Comparison of ENCODE assay signal across 9 cellular contexts in the genomic region with DNA sequence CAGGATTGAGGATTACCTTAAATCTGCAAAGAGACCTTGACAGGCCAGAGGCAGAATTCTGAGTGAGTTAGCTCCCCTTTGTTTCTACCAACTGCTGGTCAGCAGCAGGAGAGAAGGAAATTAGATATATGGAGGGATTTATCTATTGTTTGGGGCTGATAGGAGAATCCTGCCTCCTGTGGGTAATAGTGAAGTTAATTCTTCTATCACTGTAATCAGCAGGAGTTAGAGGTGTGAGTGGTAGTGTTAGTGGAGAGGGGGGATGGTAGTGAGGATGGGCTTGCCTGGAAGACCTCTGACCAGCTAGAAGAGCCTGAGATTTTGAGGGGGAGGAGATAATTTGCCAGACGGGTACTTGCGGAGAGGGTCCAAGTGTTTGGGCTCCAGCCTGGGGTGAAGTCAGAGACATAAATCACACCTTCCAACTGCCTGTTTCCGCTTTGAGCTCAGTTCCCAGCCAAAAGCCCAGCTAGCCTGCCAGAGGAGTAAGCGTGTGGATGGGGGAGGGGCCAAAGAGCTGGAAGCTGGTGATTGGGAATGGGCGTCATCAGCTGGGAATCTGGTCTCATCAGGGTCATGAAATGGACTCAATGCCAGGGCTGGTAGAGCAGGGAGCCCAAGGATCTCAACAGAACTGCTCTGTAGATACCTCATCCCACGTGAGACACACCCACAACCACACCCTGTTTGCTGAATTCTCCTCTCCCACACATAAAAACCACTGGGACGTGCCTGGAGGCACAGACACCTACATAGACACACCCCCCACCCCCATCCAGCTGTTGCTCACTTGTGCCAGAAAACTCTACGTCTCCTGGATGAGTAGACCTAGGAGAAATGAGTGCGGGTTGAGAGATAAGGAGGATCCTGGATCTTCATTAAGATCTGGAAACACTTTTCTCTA. TPM values are rescaled to one million over a fixed set of nuclear protein-coding genes. Genes with fewer than 3 reads are reported as not detected.
A peak's percentile ranks its signal among the peaks of the same experiment; 100 is the strongest.
DNase-seq lines count a peak whose midpoint lies in the region; ATAC-seq, FAIRE-seq and TF ChIP-seq lines count a peak whose summit lies in the region.
"Had no signal": no experiment of that assay in that cellular context is flagged by ENCODE, and none has a peak within 500 bp of the region (broad histone marks: within the 10 kb centered on the region; RNA-seq: fewer than 3 reads in every experiment).

No MANE protein-coding gene starts in this region.

- SMC1A ChIA-PET in GM12878 (lab: Charles Lee; ENCODE audit: uncharacterized antibody, unreplicated experiment) = interaction anchor here (1.2 to 21.0 kb wide), 8 partner anchors 6 to 46 kb away, joined by 3 to 469 read pairs (median 6); no protein-coding TSS in a partner anchor

- BruUV-seq in GM12878 (replicated peaks; lab: Mats Ljungman, UMichigan) = no TSS peak

- FAIRE-seq in GM12878 (lab: Jason Lieb, UNC) = no peak
- FAIRE-seq: colon had no signal

- H3K27me3 Mint-ChIP-seq in type B pancreatic cell = peaks cover 26% of the 10 kb centered on the region

- DNase-seq in activated CD4-positive, alpha-beta T cell treated with anti-CD3 and anti-CD28 coated beads for 48 hours = peak; percentile 43
- no peak for DNase-seq in activated CD4-positive, alpha-beta T cell treated with anti-CD3 and anti-CD28 coated beads, Interleukin-2, amount 50 U/mL, for 1 hour
- DNase-seq in GM12878 (ENCODE audit: low read depth, low spot score) (no peak), left kidney (ENCODE audit: low read depth, low spot score) (peak; percentile 85), type B pancreatic cell (ENCODE audit: extremely low spot score, unreplicated experiment) (no peak), NCI-H345 treated with DMSO at 0.1 percent for 48 hours (lab: John Stamatoyannopoulos, UW; ENCODE audit: unreplicated experiment) (no peak), GM10266 (ENCODE audit: extremely low spot score) (no peak)

- CTCF ChIA-PET in GM12878 (lab: Yijun Ruan, JAX) = interaction anchor here (1.2 to 33.3 kb wide), 3 partner anchors 9 to 31 kb away, joined by 3 to 1071 read pairs (median 6); no protein-coding TSS in a partner anchor

- H3K36me3 ChIP-seq in GM12878 (ENCODE audit: control insufficient read depth in 2 of 2, insufficient read depth in 2 of 2, low read length in 1 of 2) = no peaks in the 10 kb centered on the region

- no peak for TF ChIP-seq RAD21 in GM12878 (IDR thresholded peaks at IDR 0.05; ENCODE audit: insufficient read depth, low read depth, low read length)

- no peaks in the 10 kb centered on the region for H3K9me3 Mint-ChIP-seq in type B pancreatic cell

- no peak for TF ChIP-seq POLR2A in GM12878 (IDR thresholded peaks at IDR 0.05; ENCODE audit: low read depth, low read length)
- TF ChIP-seq POLR2A in GM18505 (IDR thresholded peaks at IDR 0.05; ENCODE audit: borderline replicate concordance, extremely low read depth, insufficient read depth, insufficient read length) = no peak

- TF ChIP-seq EP300 in GM12878 (IDR thresholded peaks at IDR 0.05; ENCODE audit: borderline replicate concordance in 1 of 2, control insufficient read depth in 1 of 2, low read depth in 2 of 2, low read length in 2 of 2) = no peak

- H3K4me1 Mint-ChIP-seq in type B pancreatic cell (ENCODE audit: unreplicated experiment) = peaks cover 15% of the 10 kb centered on the region

- H3K4me3 Mint-ChIP-seq in type B pancreatic cell = peak overlapping the region; percentile 6

- no peak overlapping the region for H2AFZ ChIP-seq in GM12878 (ENCODE audit: control insufficient read depth, low read depth, low read length)

- no peaks in the 10 kb centered on the region for H4K20me1 ChIP-seq in GM12878 (ENCODE audit: control insufficient read depth, insufficient read depth)

- TF ChIP-seq CTCF in GM12878 (IDR thresholded peaks at IDR 0.05 in 2 of 3, conservative IDR thresholded peaks at IDR 0.05 in 1 of 3; ENCODE audit: control insufficient read depth in 2 of 3, extremely low read depth in 1 of 3, insufficient read depth in 1 of 3, low read depth in 3 of 3, low read length in 3 of 3) (no peak), type B pancreatic cell (conservative IDR thresholded peaks at IDR 0.05) (no peak), GM10266 (IDR thresholded peaks at IDR 0.05; ENCODE audit: control insufficient read depth, insufficient read depth, low read depth, missing control alignments) (no peak)

- POLR2A ChIA-PET in GM12878 (lab: Charles Lee) = interaction anchor here (0.6 to 3.3 kb wide), 3 partner anchors 7 to 23 kb away, joined by 4 to 9 read pairs (median 5); no protein-coding TSS in a partner anchor

- in situ Hi-C loops in GM12878 (cut with MboI) = no loop called here

- no peak overlapping the region for H3K4me3 ChIP-seq in GM12878

- peaks cover 5% of the 10 kb centered on the region for H3K4me1 ChIP-seq in GM12878 (ENCODE audit: control insufficient read depth, insufficient read depth, low read length)

- ATAC-seq in GM12878 = no peak
- ATAC-seq in GM18505 (IDR thresholded peaks at IDR 0.05; ENCODE audit: unreplicated experiment) = no peak

- WGBS in GM12878 (ENCODE audit: insufficient coverage, insufficient replicate concordance, low lambda C conversion rate, missing lambda C conversion rate) = 28% methylated on average over 9 of the region's 9 CpGs

- no peak overlapping the region for H3K9ac ChIP-seq in GM12878 (ENCODE audit: control insufficient read depth, insufficient read depth, low read length)

- peaks cover 0 to 5% of the 10 kb centered on the region in 2 experiments; a peak in 2 of 4 replicates for H3K27me3 ChIP-seq in GM12878 (replicated peaks in 1 of 2; ENCODE audit: control insufficient read depth in 2 of 2, insufficient read depth in 2 of 2, low read length in 1 of 2)

- no peaks in the 10 kb centered on the region for H3K9me3 ChIP-seq in GM12878 (replicated peaks; ENCODE audit: control insufficient read depth, insufficient read depth, low read length)

- no peak overlapping the region for H3K4me2 ChIP-seq in GM12878 (ENCODE audit: control insufficient read depth, insufficient read depth)

- peak overlapping the region; percentile 5 for H3K27ac Mint-ChIP-seq in type B pancreatic cell

- H3K79me2 ChIP-seq in GM12878 (ENCODE audit: control insufficient read depth, insufficient read depth, low read length) = no peaks in the 10 kb centered on the region

- RAD21 ChIA-PET in GM12878 (lab: Charles Lee; ENCODE audit: unreplicated experiment) = interaction anchor here (1.4 to 4.8 kb wide), 2 partner anchors 17 to 32 kb away, joined by 3 to 19 read pairs; no protein-coding TSS in a partner anchor

- no peaks in the 10 kb centered on the region for H3K36me3 Mint-ChIP-seq in type B pancreatic cell

- intact Hi-C loops in GM12878 (cut with micrococcal nuclease; ENCODE audit: unreplicated experiment) = no loop called here

- H3K27ac ChIP-seq in GM12878 (ENCODE audit: control insufficient read depth, insufficient read depth) = no peak overlapping the region

RNA-seq across cellular contexts. Expression of a gene that starts 13.1 kb away (rescaled TPM):
- 7.6 and 13.2 TPM in 2 replicates for total RNA-seq in GM12878 (2013; cell fraction: nucleolus; rRNA removed)
- total RNA-seq in GM12878 (2014; rRNA removed) (0.73 and 0.98 TPM in 2 replicates), GM12878 (2014; rRNA removed; fragmentation: Illumina TruSeq; extraction: Trizol) (0.41 and 0.58 TPM in 2 replicates), GM12878 (2021) (1.2 and 1.5 TPM in 2 replicates), type B pancreatic cell (ENCODE audit: low replicate concordance) (2.5 and 25.9 TPM in 2 replicates)
- polyA plus RNA-seq in GM12878 (2011; ENCODE audit: low read depth) = 1.2 TPM
- polyA plus RNA-seq in GM12878 (2011; rRNA removed) (13.9 and 22.5 TPM in 2 replicates), GM12878 (2014; fragmentation: Illumina TruSeq; extraction: Trizol) (0.90 and 1.3 TPM in 2 replicates), GM12878 (2014; fragmentation: Nextera tagmentation; extraction: Ambion mirVana) (under 1 TPM; 0.15 to 0.31 TPM), GM12878 (2014; rRNA removed) (0.49 and 0.64 TPM in 2 replicates), GM12878 (2016; fragmentation: Nextera tagmentation; extraction: Ambion mirVana) (under 1 TPM; 0.23 to 0.35 TPM)
- polyA plus RNA-seq in GM12878 (2011; cell fraction: cytosol; rRNA removed) = 18.0 and 19.9 TPM in 2 replicates
- polyA plus RNA-seq in GM12878 (2011; cell fraction: nucleus; rRNA removed) = 79.1 and 138 TPM in 2 replicates
- polyA plus RNA-seq in GM12878 (2012) = 1.0 and 2.1 TPM in 2 replicates
- polyA minus RNA-seq in GM12878 (2011; rRNA and poly(A)+ RNA removed) = 35.0 and 45.0 TPM in 2 replicates
- polyA minus RNA-seq in GM12878 (2011; cell fraction: cytosol; rRNA and poly(A)+ RNA removed) = 12.2 TPM in 2 replicates
- 51.4 and 65.2 TPM in 2 replicates for polyA minus RNA-seq in GM12878 (2011; cell fraction: nucleus; rRNA and poly(A)+ RNA removed)

RNA-seq across cellular contexts. Expression of a gene that starts 41.2 kb away (rescaled TPM):
- not detected in 2 replicates for total RNA-seq in GM12878 (2013; cell fraction: nucleolus; rRNA removed)
- 82.4 and 95.4 TPM in 2 replicates for total RNA-seq in GM12878 (2014; rRNA removed)
- total RNA-seq in GM12878 (2014; rRNA removed; fragmentation: Illumina TruSeq; extraction: Trizol) = 100 and 102 TPM in 2 replicates
- total RNA-seq in GM12878 (2021) = 65.9 and 67.9 TPM in 2 replicates
- polyA plus RNA-seq in GM12878 (2011; ENCODE audit: low read depth) = 102 TPM
- polyA plus RNA-seq in GM12878 (2011; rRNA removed) = 1.5 and 1.6 TPM in 2 replicates
- 0.90 and 2.6 TPM in 2 replicates for polyA plus RNA-seq in GM12878 (2011; cell fraction: cytosol; rRNA removed)
- polyA plus RNA-seq in GM12878 (2011; cell fraction: nucleus; rRNA removed) = 0.50 and 0.72 TPM in 2 replicates
- polyA plus RNA-seq in GM12878 (2012) = 59.4 and 62.6 TPM in 2 replicates
- 146 and 192 TPM in 2 replicates for polyA plus RNA-seq in GM12878 (2014; fragmentation: Illumina TruSeq; extraction: Trizol)
- 100 to 1,000 TPM; 257 to 374 TPM for polyA plus RNA-seq in GM12878 (2014; fragmentation: Nextera tagmentation; extraction: Ambion mirVana)
- 114 and 139 TPM in 2 replicates for polyA plus RNA-seq in GM12878 (2014; rRNA removed)
- 100 to 1,000 TPM; 178 to 186 TPM for polyA plus RNA-seq in GM12878 (2016; fragmentation: Nextera tagmentation; extraction: Ambion mirVana)
- polyA minus RNA-seq in GM12878 (2011; rRNA and poly(A)+ RNA removed) = 0.36 and 0.51 TPM in 2 replicates
- not detected in 2 replicates for polyA minus RNA-seq in GM12878 (2011; cell fraction: cytosol; rRNA and poly(A)+ RNA removed)
- polyA minus RNA-seq in GM12878 (2011; cell fraction: nucleus; rRNA and poly(A)+ RNA removed) = 1.5 TPM in 1 of 2 replicates, not detected in the other
- not detected in 2 replicates for total RNA-seq in type B pancreatic cell (ENCODE audit: low replicate concordance)

RNA-seq across cellular contexts. Expression of a gene that starts 47.6 kb away (rescaled TPM):
- total RNA-seq in GM12878 (2013; cell fraction: nucleolus; rRNA removed) = 0.67 TPM in 1 of 2 replicates, not detected in the other
- 1.8 and 1.9 TPM in 2 replicates for total RNA-seq in GM12878 (2014; rRNA removed)
- 1.2 and 1.3 TPM in 2 replicates for total RNA-seq in GM12878 (2014; rRNA removed; fragmentation: Illumina TruSeq; extraction: Trizol)
- 23.3 and 23.5 TPM in 2 replicates for total RNA-seq in GM12878 (2021)
- polyA plus RNA-seq in GM12878 (2011; ENCODE audit: low read depth) = 2.4 TPM
- polyA plus RNA-seq in GM12878 (2011; rRNA removed) = 0.24 and 2.0 TPM in 2 replicates
- polyA plus RNA-seq in GM12878 (2011; cell fraction: cytosol; rRNA removed) = 3.3 and 4.0 TPM in 2 replicates
- 3.3 and 4.9 TPM in 2 replicates for polyA plus RNA-seq in GM12878 (2011; cell fraction: nucleus; rRNA removed)
- polyA plus RNA-seq in GM12878 (2012) = 7.4 and 9.2 TPM in 2 replicates
- 4.6 and 10.4 TPM in 2 replicates for polyA plus RNA-seq in GM12878 (2014; fragmentation: Illumina TruSeq; extraction: Trizol)
- polyA plus RNA-seq in GM12878 (2014; fragmentation: Nextera tagmentation; extraction: Ambion mirVana) = under 1 TPM; 0.26 to 0.62 TPM
- 7.7 and 10.8 TPM in 2 replicates for polyA plus RNA-seq in GM12878 (2014; rRNA removed)
- 10 to 100 TPM; 24.6 to 26.1 TPM for polyA plus RNA-seq in GM12878 (2016; fragmentation: Nextera tagmentation; extraction: Ambion mirVana)
- polyA minus RNA-seq in GM12878 (2011; rRNA and poly(A)+ RNA removed) = 1.5 and 1.9 TPM in 2 replicates
- polyA minus RNA-seq in GM12878 (2011; cell fraction: cytosol; rRNA and poly(A)+ RNA removed) = 3.4 and 4.4 TPM in 2 replicates
- 0.85 and 1.1 TPM in 2 replicates for polyA minus RNA-seq in GM12878 (2011; cell fraction: nucleus; rRNA and poly(A)+ RNA removed)
- total RNA-seq in type B pancreatic cell (ENCODE audit: low replicate concordance) = 29.5 and 47.3 TPM in 2 replicates

Comparison
In these comparisons a context has a peak if more than half of its experiments do, and no peak if none do; other contexts are left out.
1. DNase-seq: peak in activated CD4-positive, alpha-beta T cell treated with anti-CD3 and anti-CD28 coated beads for 48 hours (single experiment) and left kidney (single experiment); none in activated CD4-positive, alpha-beta T cell treated with anti-CD3 and anti-CD28 coated beads, Interleukin-2, amount 50 U/mL, for 1 hour (single experiment), GM12878 (single experiment), type B pancreatic cell (single experiment), NCI-H345 treated with DMSO at 0.1 percent for 48 hours (single experiment) and GM10266 (single experiment).